Comparison of ENCODE assay signal across 8 cellular contexts in the genomic region with DNA sequence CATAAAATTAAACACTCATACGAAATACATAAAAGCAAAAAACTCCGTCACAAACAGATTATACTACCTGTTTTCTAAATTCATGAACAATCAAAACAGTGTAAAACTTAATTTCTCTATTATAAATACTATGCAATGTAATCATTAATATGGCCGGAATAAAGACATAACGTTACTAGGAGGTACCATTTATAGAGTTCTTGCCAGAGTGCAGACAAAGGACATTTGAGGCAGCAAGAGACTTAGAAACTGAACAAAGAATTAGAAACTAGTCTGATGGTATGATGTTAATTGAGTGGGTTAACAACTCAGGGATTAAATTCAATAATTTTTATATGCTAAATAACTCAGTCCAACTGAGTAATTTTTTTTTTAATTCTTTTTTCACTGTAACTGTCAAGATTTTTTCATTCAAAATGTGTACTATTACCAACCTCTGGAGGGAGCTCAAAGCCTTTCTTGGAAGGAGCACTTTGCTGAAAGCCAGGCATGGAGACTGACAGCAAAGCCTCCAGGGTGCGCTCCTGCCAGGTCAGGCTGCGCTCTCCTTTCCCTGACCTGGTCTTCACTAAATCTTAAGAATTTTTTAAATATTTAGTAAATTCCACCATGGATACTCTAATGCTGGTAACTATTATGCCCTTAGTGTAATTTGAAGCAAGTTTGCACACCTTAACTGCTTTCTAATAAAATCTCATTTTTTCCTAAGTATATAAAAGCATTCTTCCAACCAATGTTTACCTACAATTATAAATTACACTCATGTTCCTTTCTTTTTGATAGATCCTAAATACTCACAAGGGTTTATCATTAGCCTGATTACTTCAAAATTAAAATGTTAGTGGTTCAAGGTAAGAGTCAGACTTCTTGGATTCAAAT. TPM values are rescaled to one million over a fixed set of nuclear protein-coding genes. Genes with fewer than 3 reads are reported as not detected.
DNase-seq lines count a peak whose midpoint lies in the region; ATAC-seq and TF ChIP-seq lines count a peak whose summit lies in the region.

No MANE protein-coding gene starts in this region.

- DNase-seq in Ammon's horn (ENCODE audit: low spot score) (peak; percentile 80), NCI-H2171 treated with DMSO at 0.1 percent for 48 hours (lab: John Stamatoyannopoulos, UW) (peak; percentile 80), WTC11 (ENCODE audit: low spot score) (peak; percentile 59), dermis microvascular lymphatic vessel endothelial cell (ENCODE audit: low read depth in 2 of 2) (peak; percentile 65 to 85), right lobe of liver (peak; percentile 48 to 59 (median 54))
- peak; percentile 1 to 9 for DNase-seq in stimulated activated CD8-positive, alpha-beta memory T cell treated with anti-CD3 and anti-CD28 coated beads, Interleukin-15, amount 100 ng/mL, for 48 hours (ENCODE audit: low read depth in 2 of 2)

- H3K4me1 ChIP-seq in right lobe of liver: no peaks in the 10 kb centered on the region

- WGBS in right lobe of liver (ENCODE audit: insufficient coverage, low coverage, low lambda C conversion rate, missing lambda C conversion rate): 46% methylated on average over 6 of the region's 6 CpGs

- H3K4me3 ChIP-seq in right lobe of liver: no peak overlapping the region

- TF ChIP-seq CTCF in WTC11 (IDR thresholded peaks at IDR 0.05): peak; percentile 50; the same call in 1 of the 2 replicates
- TF ChIP-seq CTCF in right lobe of liver (IDR thresholded peaks at IDR 0.05): peak; percentile 54 to 86 (median 79)

- no peak for TF ChIP-seq POLR2A in right lobe of liver (IDR thresholded peaks at IDR 0.05)

- H3K9me3 Mint-ChIP-seq in WTC11: no peaks in the 10 kb centered on the region

- no peaks in the 10 kb centered on the region for H3K27me3 Mint-ChIP-seq in WTC11 (ENCODE audit: low read depth)

- no peak overlapping the region for H3K27ac ChIP-seq in right lobe of liver

- H3K27ac Mint-ChIP-seq in WTC11: no peak overlapping the region

- POLR2A ChIA-PET in WTC11 (lab: Charles Lee): interaction anchor here (0.5 to 0.6 kb wide), 2 partner anchors 345 to 359 kb away, joined by 4 to 6 read pairs; no protein-coding TSS in a partner anchor

- H3K4me3 Mint-ChIP-seq in WTC11: no peak overlapping the region

- H3K27me3 ChIP-seq in right lobe of liver: no peaks in the 10 kb centered on the region

- no peaks in the 10 kb centered on the region for H3K36me3 ChIP-seq in right lobe of liver

- no peaks in the 10 kb centered on the region for H3K4me1 Mint-ChIP-seq in WTC11

- intact Hi-C loops in right lobe of liver (cut with DNase I): loop anchor here in 1 of 2 donors (5.0 kb wide), 1 partner anchor 137 kb away; no protein-coding TSS in a partner anchor

- CTCF ChIA-PET in WTC11 (lab: Charles Lee): interaction anchor here (0.7 to 2.2 kb wide), 26 partner anchors 8 to 995 kb away, joined by 3 to 27 read pairs (median 4); partner anchors contain the start of genes LAPTM4A, SDC1 and WDR35

- no peaks in the 10 kb centered on the region for H3K9me3 ChIP-seq in right lobe of liver

- ATAC-seq in GM18858 (IDR thresholded peaks at IDR 0.05; ENCODE audit: unreplicated experiment) (peak; percentile 94), HG03095 (IDR thresholded peaks at IDR 0.05; ENCODE audit: unreplicated experiment) (peak; percentile 63), WTC11 (peak; percentile 100), right lobe of liver (peak; percentile 96 to 100 (median 99))

- peaks cover 4% of the 10 kb centered on the region; the same call in 1 of the 2 replicates for H3K36me3 Mint-ChIP-seq in WTC11

TF ChIP-seq in WTC11, 78 proteins besides CTCF, POLR2A, EP300 and RAD21 (continues in another document):
- TF ChIP-seq, protein P1, sequence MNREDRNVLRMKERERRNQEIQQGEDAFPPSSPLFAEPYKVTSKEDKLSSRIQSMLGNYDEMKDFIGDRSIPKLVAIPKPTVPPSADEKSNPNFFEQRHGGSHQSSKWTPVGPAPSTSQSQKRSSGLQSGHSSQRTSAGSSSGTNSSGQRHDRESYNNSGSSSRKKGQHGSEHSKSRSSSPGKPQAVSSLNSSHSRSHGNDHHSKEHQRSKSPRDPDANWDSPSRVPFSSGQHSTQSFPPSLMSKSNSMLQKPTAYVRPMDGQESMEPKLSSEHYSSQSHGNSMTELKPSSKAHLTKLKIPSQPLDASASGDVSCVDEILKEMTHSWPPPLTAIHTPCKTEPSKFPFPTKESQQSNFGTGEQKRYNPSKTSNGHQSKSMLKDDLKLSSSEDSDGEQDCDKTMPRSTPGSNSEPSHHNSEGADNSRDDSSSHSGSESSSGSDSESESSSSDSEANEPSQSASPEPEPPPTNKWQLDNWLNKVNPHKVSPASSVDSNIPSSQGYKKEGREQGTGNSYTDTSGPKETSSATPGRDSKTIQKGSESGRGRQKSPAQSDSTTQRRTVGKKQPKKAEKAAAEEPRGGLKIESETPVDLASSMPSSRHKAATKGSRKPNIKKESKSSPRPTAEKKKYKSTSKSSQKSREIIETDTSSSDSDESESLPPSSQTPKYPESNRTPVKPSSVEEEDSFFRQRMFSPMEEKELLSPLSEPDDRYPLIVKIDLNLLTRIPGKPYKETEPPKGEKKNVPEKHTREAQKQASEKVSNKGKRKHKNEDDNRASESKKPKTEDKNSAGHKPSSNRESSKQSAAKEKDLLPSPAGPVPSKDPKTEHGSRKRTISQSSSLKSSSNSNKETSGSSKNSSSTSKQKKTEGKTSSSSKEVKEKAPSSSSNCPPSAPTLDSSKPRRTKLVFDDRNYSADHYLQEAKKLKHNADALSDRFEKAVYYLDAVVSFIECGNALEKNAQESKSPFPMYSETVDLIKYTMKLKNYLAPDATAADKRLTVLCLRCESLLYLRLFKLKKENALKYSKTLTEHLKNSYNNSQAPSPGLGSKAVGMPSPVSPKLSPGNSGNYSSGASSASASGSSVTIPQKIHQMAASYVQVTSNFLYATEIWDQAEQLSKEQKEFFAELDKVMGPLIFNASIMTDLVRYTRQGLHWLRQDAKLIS (CRISPR knock-in tag; IDR thresholded peaks at IDR 0.05; ENCODE audit: borderline replicate concordance): no peak
- TF ChIP-seq, protein P2, sequence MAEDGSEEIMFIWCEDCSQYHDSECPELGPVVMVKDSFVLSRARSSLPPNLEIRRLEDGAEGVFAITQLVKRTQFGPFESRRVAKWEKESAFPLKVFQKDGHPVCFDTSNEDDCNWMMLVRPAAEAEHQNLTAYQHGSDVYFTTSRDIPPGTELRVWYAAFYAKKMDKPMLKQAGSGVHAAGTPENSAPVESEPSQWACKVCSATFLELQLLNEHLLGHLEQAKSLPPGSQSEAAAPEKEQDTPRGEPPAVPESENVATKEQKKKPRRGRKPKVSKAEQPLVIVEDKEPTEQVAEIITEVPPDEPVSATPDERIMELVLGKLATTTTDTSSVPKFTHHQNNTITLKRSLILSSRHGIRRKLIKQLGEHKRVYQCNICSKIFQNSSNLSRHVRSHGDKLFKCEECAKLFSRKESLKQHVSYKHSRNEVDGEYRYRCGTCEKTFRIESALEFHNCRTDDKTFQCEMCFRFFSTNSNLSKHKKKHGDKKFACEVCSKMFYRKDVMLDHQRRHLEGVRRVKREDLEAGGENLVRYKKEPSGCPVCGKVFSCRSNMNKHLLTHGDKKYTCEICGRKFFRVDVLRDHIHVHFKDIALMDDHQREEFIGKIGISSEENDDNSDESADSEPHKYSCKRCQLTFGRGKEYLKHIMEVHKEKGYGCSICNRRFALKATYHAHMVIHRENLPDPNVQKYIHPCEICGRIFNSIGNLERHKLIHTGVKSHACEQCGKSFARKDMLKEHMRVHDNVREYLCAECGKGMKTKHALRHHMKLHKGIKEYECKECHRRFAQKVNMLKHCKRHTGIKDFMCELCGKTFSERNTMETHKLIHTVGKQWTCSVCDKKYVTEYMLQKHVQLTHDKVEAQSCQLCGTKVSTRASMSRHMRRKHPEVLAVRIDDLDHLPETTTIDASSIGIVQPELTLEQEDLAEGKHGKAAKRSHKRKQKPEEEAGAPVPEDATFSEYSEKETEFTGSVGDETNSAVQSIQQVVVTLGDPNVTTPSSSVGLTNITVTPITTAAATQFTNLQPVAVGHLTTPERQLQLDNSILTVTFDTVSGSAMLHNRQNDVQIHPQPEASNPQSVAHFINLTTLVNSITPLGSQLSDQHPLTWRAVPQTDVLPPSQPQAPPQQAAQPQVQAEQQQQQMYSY (CRISPR knock-in tag; IDR thresholded peaks at IDR 0.05): no peak
- no peak for TF ChIP-seq KAT7 (CRISPR knock-in tag; IDR thresholded peaks at IDR 0.05; ENCODE audit: borderline replicate concordance)
- TF ChIP-seq TEAD1 (CRISPR knock-in tag; IDR thresholded peaks at IDR 0.05): no peak
- TF ChIP-seq ZNF317 (CRISPR knock-in tag; IDR thresholded peaks at IDR 0.05; ENCODE audit: borderline replicate concordance, low read depth): no peak
- no peak for TF ChIP-seq PRRX2 (CRISPR knock-in tag; IDR thresholded peaks at IDR 0.05)
- TF ChIP-seq, protein P3, sequence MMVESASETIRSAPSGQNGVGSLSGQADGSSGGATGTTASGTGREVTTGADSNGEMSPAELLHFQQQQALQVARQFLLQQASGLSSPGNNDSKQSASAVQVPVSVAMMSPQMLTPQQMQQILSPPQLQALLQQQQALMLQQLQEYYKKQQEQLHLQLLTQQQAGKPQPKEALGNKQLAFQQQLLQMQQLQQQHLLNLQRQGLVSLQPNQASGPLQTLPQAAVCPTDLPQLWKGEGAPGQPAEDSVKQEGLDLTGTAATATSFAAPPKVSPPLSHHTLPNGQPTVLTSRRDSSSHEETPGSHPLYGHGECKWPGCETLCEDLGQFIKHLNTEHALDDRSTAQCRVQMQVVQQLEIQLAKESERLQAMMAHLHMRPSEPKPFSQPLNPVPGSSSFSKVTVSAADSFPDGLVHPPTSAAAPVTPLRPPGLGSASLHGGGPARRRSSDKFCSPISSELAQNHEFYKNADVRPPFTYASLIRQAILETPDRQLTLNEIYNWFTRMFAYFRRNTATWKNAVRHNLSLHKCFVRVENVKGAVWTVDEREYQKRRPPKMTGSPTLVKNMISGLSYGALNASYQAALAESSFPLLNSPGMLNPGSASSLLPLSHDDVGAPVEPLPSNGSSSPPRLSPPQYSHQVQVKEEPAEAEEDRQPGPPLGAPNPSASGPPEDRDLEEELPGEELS (CRISPR knock-in tag; IDR thresholded peaks at IDR 0.05): no peak
- no peak for TF ChIP-seq NFATC4 (CRISPR knock-in tag; IDR thresholded peaks at IDR 0.05)

RNA-seq across cellular contexts. Expression of gene WDR35, which starts 34.1 kb away (rescaled TPM):
- total RNA-seq in WTC11 (2021) (15.4 to 16.5 TPM (median 15.5 TPM) in 3 replicates), dermis microvascular lymphatic vessel endothelial cell (5.0 and 6.1 TPM in 2 replicates), right lobe of liver (1 to 10 TPM; 1.2 to 3.3 (median 2.5) TPM)

RNA-seq across cellular contexts. Expression of gene TTC32, which starts 54.0 kb away (rescaled TPM):
- 9.9 to 10.6 TPM (median 10.0 TPM) in 3 replicates for total RNA-seq in WTC11 (2021)
- total RNA-seq in dermis microvascular lymphatic vessel endothelial cell: 6.3 and 8.7 TPM in 2 replicates
- 1 to 10 TPM; 2.4 to 5.5 (median 3.8) TPM for total RNA-seq in right lobe of liver

RNA-seq across cellular contexts. Expression of gene MATN3, which starts 56.7 kb away (rescaled TPM):
- total RNA-seq in WTC11 (2021) (6.3 to 9.1 TPM (median 8.6 TPM) in 3 replicates), dermis microvascular lymphatic vessel endothelial cell (1.0 and 1.4 TPM in 2 replicates), right lobe of liver (not detected)

Comparison
In these comparisons a context has a peak if more than half of its experiments do, and no peak if none do; other contexts are left out.
1. DNase-seq: peak in every context shown above with its lines; median percentile 80 in Ammon's horn; 80 in NCI-H2171 treated with DMSO at 0.1 percent for 48 hours; 75 in dermis microvascular lymphatic vessel endothelial cell; 59 in WTC11; 54 in right lobe of liver; 5 in stimulated activated CD8-positive, alpha-beta memory T cell treated with anti-CD3 and anti-CD28 coated beads, Interleukin-15, amount 100 ng/mL, for 48 hours.